ENCODE assay signal across 1 cellular context in the genomic region with DNA sequence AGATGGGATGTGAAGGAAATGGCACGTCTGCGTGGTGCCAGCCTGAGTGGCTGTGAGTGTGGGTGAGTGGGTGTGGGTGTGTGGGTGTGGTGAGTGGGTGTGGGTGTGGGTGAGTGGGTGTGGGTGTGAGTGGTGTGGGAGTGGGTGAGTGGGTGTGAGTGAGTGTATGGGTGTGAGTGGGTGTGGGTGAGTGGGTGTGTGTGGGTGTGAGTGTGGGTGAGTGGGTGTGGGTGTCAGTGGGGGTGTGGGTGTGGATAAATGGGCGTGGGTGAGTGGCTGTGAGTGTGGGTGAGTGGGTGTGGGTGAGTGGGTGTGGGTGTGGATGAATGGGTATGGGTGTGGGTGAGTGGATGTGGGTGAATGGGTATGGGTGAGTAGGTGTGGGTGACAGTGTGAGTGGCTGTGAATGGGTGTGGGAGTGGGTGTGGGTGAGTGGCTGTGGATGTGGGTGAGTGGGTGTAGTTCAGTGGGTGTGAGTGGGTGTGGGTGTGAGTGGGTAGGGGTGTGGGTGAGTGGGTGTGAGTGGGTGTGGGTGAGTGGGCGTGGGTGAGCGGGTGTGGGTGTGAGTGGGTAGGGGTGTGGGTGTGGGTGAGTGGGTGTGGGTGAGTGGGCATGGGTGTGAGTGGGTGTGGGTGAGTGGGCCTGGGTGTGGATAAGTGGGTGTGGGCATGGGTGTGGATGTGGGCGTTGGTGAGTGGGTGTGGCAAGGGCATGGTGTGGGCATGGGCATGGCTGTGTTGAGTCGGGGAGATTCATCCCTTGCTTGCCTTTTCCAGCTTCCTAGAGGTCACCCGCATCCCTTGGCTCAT.
TF ChIP-seq lines count a peak whose summit lies in the region.

No MANE protein-coding gene starts in this region.

TF ChIP-seq in K562, 482 proteins besides CTCF, POLR2A, EP300 and RAD21 (continued from another document and continues in another):
- peak in 1 of 2 experiments; percentile 35; a peak in 1 of 4 replicates for TF ChIP-seq BCLAF1 (IDR thresholded peaks at IDR 0.05; ENCODE audit: borderline replicate concordance in 1 of 2, control insufficient read depth in 1 of 2, low read depth in 2 of 2, low read length in 1 of 2)
- TF ChIP-seq, protein P1, sequence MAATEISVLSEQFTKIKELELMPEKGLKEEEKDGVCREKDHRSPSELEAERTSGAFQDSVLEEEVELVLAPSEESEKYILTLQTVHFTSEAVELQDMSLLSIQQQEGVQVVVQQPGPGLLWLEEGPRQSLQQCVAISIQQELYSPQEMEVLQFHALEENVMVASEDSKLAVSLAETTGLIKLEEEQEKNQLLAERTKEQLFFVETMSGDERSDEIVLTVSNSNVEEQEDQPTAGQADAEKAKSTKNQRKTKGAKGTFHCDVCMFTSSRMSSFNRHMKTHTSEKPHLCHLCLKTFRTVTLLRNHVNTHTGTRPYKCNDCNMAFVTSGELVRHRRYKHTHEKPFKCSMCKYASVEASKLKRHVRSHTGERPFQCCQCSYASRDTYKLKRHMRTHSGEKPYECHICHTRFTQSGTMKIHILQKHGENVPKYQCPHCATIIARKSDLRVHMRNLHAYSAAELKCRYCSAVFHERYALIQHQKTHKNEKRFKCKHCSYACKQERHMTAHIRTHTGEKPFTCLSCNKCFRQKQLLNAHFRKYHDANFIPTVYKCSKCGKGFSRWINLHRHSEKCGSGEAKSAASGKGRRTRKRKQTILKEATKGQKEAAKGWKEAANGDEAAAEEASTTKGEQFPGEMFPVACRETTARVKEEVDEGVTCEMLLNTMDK (IDR thresholded peaks at IDR 0.05; ENCODE audit: borderline replicate concordance, insufficient read depth, low read depth, low read length, poor library complexity, severe bottlenecking) = no peak
- TF ChIP-seq ARHGAP35 (IDR thresholded peaks at IDR 0.05; ENCODE audit: partially characterized antibody) = no peak
- no peak for TF ChIP-seq PKNOX1 (IDR thresholded peaks at IDR 0.05)
- TF ChIP-seq, protein P2, sequence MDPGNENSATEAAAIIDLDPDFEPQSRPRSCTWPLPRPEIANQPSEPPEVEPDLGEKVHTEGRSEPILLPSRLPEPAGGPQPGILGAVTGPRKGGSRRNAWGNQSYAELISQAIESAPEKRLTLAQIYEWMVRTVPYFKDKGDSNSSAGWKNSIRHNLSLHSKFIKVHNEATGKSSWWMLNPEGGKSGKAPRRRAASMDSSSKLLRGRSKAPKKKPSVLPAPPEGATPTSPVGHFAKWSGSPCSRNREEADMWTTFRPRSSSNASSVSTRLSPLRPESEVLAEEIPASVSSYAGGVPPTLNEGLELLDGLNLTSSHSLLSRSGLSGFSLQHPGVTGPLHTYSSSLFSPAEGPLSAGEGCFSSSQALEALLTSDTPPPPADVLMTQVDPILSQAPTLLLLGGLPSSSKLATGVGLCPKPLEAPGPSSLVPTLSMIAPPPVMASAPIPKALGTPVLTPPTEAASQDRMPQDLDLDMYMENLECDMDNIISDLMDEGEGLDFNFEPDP (CRISPR knock-in tag; IDR thresholded peaks at IDR 0.05) = no peak
- no peak for TF ChIP-seq FOXJ3 (CRISPR knock-in tag; IDR thresholded peaks at IDR 0.05)
- no peak for TF ChIP-seq FOXA1 (IDR thresholded peaks at IDR 0.05; ENCODE audit: borderline replicate concordance)
- TF ChIP-seq BCL6 (CRISPR knock-in tag; IDR thresholded peaks at IDR 0.05) = no peak
- no peak for TF ChIP-seq SMAD2 (IDR thresholded peaks at IDR 0.05; ENCODE audit: low read depth, low read length)
- no peak for TF ChIP-seq NUFIP1 (IDR thresholded peaks at IDR 0.05; ENCODE audit: partially characterized antibody)
- TF ChIP-seq NRF1 (conservative IDR thresholded peaks at IDR 0.05 in 1 of 2, IDR thresholded peaks at IDR 0.05 in 1 of 2) = no peak
- no peak for TF ChIP-seq XRCC3 (IDR thresholded peaks at IDR 0.05)
- TF ChIP-seq SMAD3 (CRISPR knock-in tag; conservative IDR thresholded peaks at IDR 0.05) = no peak
- TF ChIP-seq, protein P3, sequence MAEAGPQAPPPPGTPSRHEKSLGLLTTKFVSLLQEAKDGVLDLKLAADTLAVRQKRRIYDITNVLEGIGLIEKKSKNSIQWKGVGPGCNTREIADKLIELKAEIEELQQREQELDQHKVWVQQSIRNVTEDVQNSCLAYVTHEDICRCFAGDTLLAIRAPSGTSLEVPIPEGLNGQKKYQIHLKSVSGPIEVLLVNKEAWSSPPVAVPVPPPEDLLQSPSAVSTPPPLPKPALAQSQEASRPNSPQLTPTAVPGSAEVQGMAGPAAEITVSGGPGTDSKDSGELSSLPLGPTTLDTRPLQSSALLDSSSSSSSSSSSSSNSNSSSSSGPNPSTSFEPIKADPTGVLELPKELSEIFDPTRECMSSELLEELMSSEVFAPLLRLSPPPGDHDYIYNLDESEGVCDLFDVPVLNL (CRISPR knock-in tag; IDR thresholded peaks at IDR 0.05; ENCODE audit: low read depth) = no peak; the same call in 1 of the 2 replicates
- no peak for TF ChIP-seq FUS (optimal IDR thresholded peaks at IDR 0.05; ENCODE audit: low read depth, low read length)
- TF ChIP-seq ZNF589 (CRISPR knock-in tag; IDR thresholded peaks at IDR 0.05; ENCODE audit: low read depth) = no peak
- TF ChIP-seq SMC3 (conservative IDR thresholded peaks at IDR 0.05; ENCODE audit: insufficient read depth, low read depth, low read length) = no peak
- TF ChIP-seq ZBTB1 (CRISPR knock-in tag; IDR thresholded peaks at IDR 0.05; ENCODE audit: borderline replicate concordance, low read depth) = no peak
- TF ChIP-seq TBL1XR1 (IDR thresholded peaks at IDR 0.05; ENCODE audit: low read length in 2 of 2) = no peak
- no peak for TF ChIP-seq RNF219 (CRISPR knock-in tag; IDR thresholded peaks at IDR 0.05)
- TF ChIP-seq TEAD4 (IDR thresholded peaks at IDR 0.05; ENCODE audit: low read length) = peak; percentile 78
- no peak for TF ChIP-seq TEAD4 (CRISPR knock-in tag; IDR thresholded peaks at IDR 0.05; ENCODE audit: borderline replicate concordance)
- peak in 1 of 2 experiments; percentile 98; a peak in 2 of 4 replicates for TF ChIP-seq HDAC1 (IDR thresholded peaks at IDR 0.05)
- TF ChIP-seq, protein P4, sequence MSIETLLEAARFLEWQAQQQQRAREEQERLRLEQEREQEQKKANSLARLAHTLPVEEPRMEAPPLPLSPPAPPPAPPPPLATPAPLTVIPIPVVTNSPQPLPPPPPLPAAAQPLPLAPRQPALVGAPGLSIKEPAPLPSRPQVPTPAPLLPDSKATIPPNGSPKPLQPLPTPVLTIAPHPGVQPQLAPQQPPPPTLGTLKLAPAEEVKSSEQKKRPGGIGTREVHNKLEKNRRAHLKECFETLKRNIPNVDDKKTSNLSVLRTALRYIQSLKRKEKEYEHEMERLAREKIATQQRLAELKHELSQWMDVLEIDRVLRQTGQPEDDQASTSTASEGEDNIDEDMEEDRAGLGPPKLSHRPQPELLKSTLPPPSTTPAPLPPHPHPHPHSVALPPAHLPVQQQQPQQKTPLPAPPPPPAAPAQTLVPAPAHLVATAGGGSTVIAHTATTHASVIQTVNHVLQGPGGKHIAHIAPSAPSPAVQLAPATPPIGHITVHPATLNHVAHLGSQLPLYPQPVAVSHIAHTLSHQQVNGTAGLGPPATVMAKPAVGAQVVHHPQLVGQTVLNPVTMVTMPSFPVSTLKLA (conservative IDR thresholded peaks at IDR 0.05) = peak in 1 of 2 experiments; percentile 62; a peak in 1 of 4 replicates
- no peak for TF ChIP-seq ARNT (IDR thresholded peaks at IDR 0.05)
- no peak for TF ChIP-seq ZNF3 (CRISPR knock-in tag; IDR thresholded peaks at IDR 0.05)
- TF ChIP-seq FOXA3 (CRISPR knock-in tag; conservative IDR thresholded peaks at IDR 0.05 in 1 of 2, IDR thresholded peaks at IDR 0.05 in 1 of 2) = no peak
- TF ChIP-seq PCBP2 (IDR thresholded peaks at IDR 0.05; ENCODE audit: low read depth, low read length, poor library complexity, severe bottlenecking) = no peak
- TF ChIP-seq FOXP1 (CRISPR knock-in tag; IDR thresholded peaks at IDR 0.05) = no peak
- no peak for TF ChIP-seq E2F1 (CRISPR knock-in tag; IDR thresholded peaks at IDR 0.05)
- no peak for TF ChIP-seq SNIP1 (IDR thresholded peaks at IDR 0.05; ENCODE audit: low read depth)
- no peak for TF ChIP-seq ARID1B (IDR thresholded peaks at IDR 0.05)
- TF ChIP-seq C11orf30 (IDR thresholded peaks at IDR 0.05; ENCODE audit: low read depth) = no peak
- no peak for TF ChIP-seq HNRNPH1 (optimal IDR thresholded peaks at IDR 0.05; ENCODE audit: low read depth, low read length)
- no peak for TF ChIP-seq ARID2 (IDR thresholded peaks at IDR 0.05)
- 0 out of 2 replicates have a peak, but pooled peaks have one; percentile 24 for TF ChIP-seq HDAC2 (IDR thresholded peaks at IDR 0.05)
- no peak for TF ChIP-seq ETS1 (conservative IDR thresholded peaks at IDR 0.05; ENCODE audit: control insufficient read depth, low read depth, low read length)
